7 cellular contexts compared by ENCODE assay signal in the genomic region with DNA sequence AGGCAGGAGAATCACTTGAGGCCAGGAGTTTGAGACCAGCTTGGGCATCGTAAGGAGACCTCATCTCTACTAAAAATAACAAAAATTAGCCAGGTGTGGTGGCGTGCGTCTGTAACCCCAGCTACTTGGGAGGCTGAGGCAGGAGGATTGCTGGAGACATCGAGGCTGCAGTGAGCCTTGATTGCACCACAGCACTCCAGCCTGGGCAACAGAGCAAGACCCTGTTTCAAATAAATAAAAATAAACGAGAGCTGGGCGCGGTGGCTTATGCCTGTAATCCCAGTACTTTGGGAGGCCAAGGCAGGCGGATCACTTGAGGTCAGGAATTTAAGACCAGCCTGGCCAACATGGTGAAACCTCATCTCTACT. TPM values are rescaled to one million over a fixed set of nuclear protein-coding genes. Genes with fewer than 3 reads are reported as not detected.
DNase-seq lines count a peak whose midpoint lies in the region; ATAC-seq and TF ChIP-seq lines count a peak whose summit lies in the region.
"Not testable (repeated sequence)": the region's sequence is repeated elsewhere in the genome, so short reads cannot be mapped to it uniquely, and the experiment has no call there.

No MANE protein-coding gene starts in this region.

- intact Hi-C loops in activated T-helper 1 cell treated with anti-CD3 and anti-CD28 coated beads, Interleukin-12 subunit alpha, Interleukin-12 subunit beta, Interleukin-2, Interleukin-4 antibody, amounts not matched to agents 30 ng/mL and 10 ng/mL and 1 ng/mL, durations not matched to agents 14 hours and 24 hours and 36 hours (cut with micrococcal nuclease); heart left ventricle (cut with DNase I); natural killer cell (cut with micrococcal nuclease): not testable (repeated sequence)

- H3K36me3 Mint-ChIP-seq in activated T-helper 1 cell treated with anti-CD3 and anti-CD28 coated beads, Interleukin-12 subunit alpha, Interleukin-12 subunit beta, Interleukin-2, Interleukin-4 antibody, amounts not matched to agents 30 ng/mL and 10 ng/mL and 1 ng/mL, durations not matched to agents 14 hours and 24 hours and 36 hours (ENCODE audit: low read depth), result peaks cover 11% of the 10 kb centered on the region
- H3K36me3 Mint-ChIP-seq in chondrocyte (ENCODE audit: low read depth); natural killer cell: not testable (repeated sequence)

- 64 to 67% methylated on average over 8 of the region's 8 CpGs for WGBS in GM23248 (ENCODE audit: low coverage in 1 of 2, low lambda C conversion rate in 2 of 2, missing lambda C conversion rate in 2 of 2), 2 experiments
- WGBS in heart left ventricle, 4 donors, result 86 to 93% (median 89%) methylated on average over 8 of the region's 8 CpGs

- TF ChIP-seq POLR2A in Peyer's patch (IDR thresholded peaks at IDR 0.05); heart left ventricle (IDR thresholded peaks at IDR 0.05): not testable (repeated sequence)

- peaks cover 15% of the 10 kb centered on the region for H3F3A ChIP-seq in GM23248 (ENCODE audit: insufficient read depth)

- peaks cover 24% of the 10 kb centered on the region for H3K4me1 Mint-ChIP-seq in activated T-helper 1 cell treated with anti-CD3 and anti-CD28 coated beads, Interleukin-12 subunit alpha, Interleukin-12 subunit beta, Interleukin-2, Interleukin-4 antibody, amounts not matched to agents 30 ng/mL and 10 ng/mL and 1 ng/mL, durations not matched to agents 14 hours and 24 hours and 36 hours (ENCODE audit: low read depth)
- H3K4me1 Mint-ChIP-seq in chondrocyte (ENCODE audit: low read depth), result peaks cover 20% of the 10 kb centered on the region
- peaks cover 18 to 34% of the 10 kb centered on the region in 2 donors for H3K4me1 Mint-ChIP-seq in natural killer cell

- not testable (repeated sequence) for H3K9me3 ChIP-seq in GM23248 (ENCODE audit: low read depth); Peyer's patch; heart left ventricle

- TF ChIP-seq CTCF in Peyer's patch (IDR thresholded peaks at IDR 0.05); chondrocyte (IDR thresholded peaks at IDR 0.05); heart left ventricle (IDR thresholded peaks at IDR 0.05); natural killer cell (IDR thresholded peaks at IDR 0.05): not testable (repeated sequence)

- H3K4me1 ChIP-seq in GM23248 (ENCODE audit: insufficient read depth) (peaks cover 16% of the 10 kb centered on the region), Peyer's patch (peaks cover 0 to 39% (median 13%) of the 10 kb centered on the region in 4 donors), heart left ventricle (peaks cover 0 to 45% (median 19%) of the 10 kb centered on the region in 12 donors)

- in situ Hi-C loops in GM23248 (cut with MboI), result not testable (repeated sequence)

- not testable (repeated sequence) for H3K9me3 Mint-ChIP-seq in activated T-helper 1 cell treated with anti-CD3 and anti-CD28 coated beads, Interleukin-12 subunit alpha, Interleukin-12 subunit beta, Interleukin-2, Interleukin-4 antibody, amounts not matched to agents 30 ng/mL and 10 ng/mL and 1 ng/mL, durations not matched to agents 14 hours and 24 hours and 36 hours; chondrocyte (ENCODE audit: low read depth); natural killer cell

- H3K4me3 Mint-ChIP-seq in activated T-helper 1 cell treated with anti-CD3 and anti-CD28 coated beads, Interleukin-12 subunit alpha, Interleukin-12 subunit beta, Interleukin-2, Interleukin-4 antibody, amounts not matched to agents 30 ng/mL and 10 ng/mL and 1 ng/mL, durations not matched to agents 14 hours and 24 hours and 36 hours, result peak overlapping the region; percentile 78
- H3K4me3 Mint-ChIP-seq in chondrocyte (ENCODE audit: unreplicated experiment) (peak overlapping the region; percentile 72), natural killer cell (peak overlapping the region; percentile 87)

- peak overlapping the region; percentile 87 for H3K4me2 ChIP-seq in GM23248 (ENCODE audit: unreplicated experiment)

- H3K27me3 ChIP-seq in GM23248 (replicated peaks; ENCODE audit: insufficient read depth); Peyer's patch; heart left ventricle: not testable (repeated sequence)

- H2AFZ ChIP-seq in GM23248, result peak overlapping the region; percentile 90

- DNase-seq in GM23248; Peyer's patch; activated T-helper 1 cell treated with anti-CD3 and anti-CD28 coated beads, Interleukin-12 subunit alpha, Interleukin-12 subunit beta, Interleukin-2, Interleukin-4 antibody, amounts not matched to agents 30 ng/mL and 10 ng/mL and 1 ng/mL, durations not matched to agents 14 hours and 24 hours and 36 hours (ENCODE audit: low spot score); chondrocyte (ENCODE audit: low spot score); heart left ventricle; natural killer cell: not testable (repeated sequence)

- peak overlapping the region; percentile 78 for H3K4me3 ChIP-seq in GM23248
- peak overlapping the region in 2 of 4 donors; percentile 65 to 68 for H3K4me3 ChIP-seq in Peyer's patch
- H3K4me3 ChIP-seq in heart left ventricle, result peak overlapping the region in 10 of 12 donors; percentile 56 to 88 (median 77)
- H3K4me3 ChIP-seq in skin epidermis, result peak overlapping the region in 4 of 7 experiments; percentile 63 to 90 (median 80)

- H4K20me1 ChIP-seq in GM23248 (ENCODE audit: insufficient read depth), result not testable (repeated sequence)

- H3K9me2 ChIP-seq in GM23248 (ENCODE audit: insufficient read depth), result not testable (repeated sequence)

- H3K27ac ChIP-seq in GM23248, result not testable (repeated sequence)
- H3K27ac ChIP-seq in Peyer's patch (peak overlapping the region; percentile 55 to 79 (median 78)), heart left ventricle (peak overlapping the region in 11 of 12 donors; percentile 22 to 85 (median 79)), skin epidermis (peak overlapping the region in 15 of 21 experiments; percentile 8 to 97 (median 87))

- not testable (repeated sequence) for H3K79me2 ChIP-seq in GM23248 (ENCODE audit: insufficient read depth)

- peak overlapping the region; percentile 68; the same call in 1 of the 2 replicates for H3K9ac ChIP-seq in GM23248

- not testable (repeated sequence) for H3K27me3 Mint-ChIP-seq in activated T-helper 1 cell treated with anti-CD3 and anti-CD28 coated beads, Interleukin-12 subunit alpha, Interleukin-12 subunit beta, Interleukin-2, Interleukin-4 antibody, amounts not matched to agents 30 ng/mL and 10 ng/mL and 1 ng/mL, durations not matched to agents 14 hours and 24 hours and 36 hours (ENCODE audit: insufficient read depth); chondrocyte (ENCODE audit: low read depth); natural killer cell (ENCODE audit: low read depth in 2 of 2)

- not testable (repeated sequence) for H3K36me3 ChIP-seq in GM23248 (ENCODE audit: low read depth)
- H3K36me3 ChIP-seq in Peyer's patch (peaks cover 0 to 16% (median 0%) of the 10 kb centered on the region in 3 donors), heart left ventricle (peaks cover 0 to 38% (median 16%) of the 10 kb centered on the region in 9 donors)

- H3K27ac Mint-ChIP-seq in activated T-helper 1 cell treated with anti-CD3 and anti-CD28 coated beads, Interleukin-12 subunit alpha, Interleukin-12 subunit beta, Interleukin-2, Interleukin-4 antibody, amounts not matched to agents 30 ng/mL and 10 ng/mL and 1 ng/mL, durations not matched to agents 14 hours and 24 hours and 36 hours; chondrocyte (ENCODE audit: unreplicated experiment): not testable (repeated sequence)
- peak overlapping the region in 1 of 2 donors; percentile 81 for H3K27ac Mint-ChIP-seq in natural killer cell

- not testable (repeated sequence) for ATAC-seq in heart left ventricle, natural killer cell

RNA-seq across cellular contexts. Expression of a gene that starts 0.6 kb away (rescaled TPM):
- 5.1 and 9.0 TPM in 2 replicates for total RNA-seq in GM23248 (2014; rRNA removed; shearing (Covaris generic))
- polyA plus RNA-seq in GM23248 (2016; fragmentation: Nextera tagmentation; extraction: Ambion mirVana) (3.7 and 4.3 TPM in 2 replicates), heart left ventricle (1 to 10 TPM; 2.5 to 3.9 TPM)
- total RNA-seq in Peyer's patch (10 to 100 TPM in 3 of 4 donors, 1 to 10 TPM in 1; 9.5 to 16.4 (median 12.7) TPM), chondrocyte (2.1 to 8.9 TPM (median 8.1 TPM) in 3 replicates), heart left ventricle (10 to 100 TPM in 3 of 9 donors, 1 to 10 TPM in 6; 5.4 to 15.1 (median 7.4) TPM), natural killer cell (10 to 100 TPM; 14.3 to 20.0 (median 15.7) TPM)
- total RNA-seq in activated T-helper 1 cell treated with anti-CD3 and anti-CD28 coated beads, Interleukin-12 subunit alpha, Interleukin-12 subunit beta, Interleukin-2, Interleukin-4 antibody, amounts not matched to agents 30 ng/mL and 10 ng/mL and 1 ng/mL, durations not matched to agents 14 hours and 24 hours and 36 hours, result 5.9 and 6.9 TPM in 2 replicates

RNA-seq across cellular contexts. Expression of a gene that starts 6.0 kb away (rescaled TPM):
- 66.1 and 152 TPM in 2 replicates for total RNA-seq in GM23248 (2014; rRNA removed; shearing (Covaris generic))
- polyA plus RNA-seq in GM23248 (2016; fragmentation: Nextera tagmentation; extraction: Ambion mirVana), result 84.6 and 90.1 TPM in 2 replicates
- total RNA-seq in Peyer's patch, result 100 to 1,000 TPM in 3 of 4 donors, 10 to 100 TPM in 1; 77.6 to 212 (median 168) TPM
- total RNA-seq in activated T-helper 1 cell treated with anti-CD3 and anti-CD28 coated beads, Interleukin-12 subunit alpha, Interleukin-12 subunit beta, Interleukin-2, Interleukin-4 antibody, amounts not matched to agents 30 ng/mL and 10 ng/mL and 1 ng/mL, durations not matched to agents 14 hours and 24 hours and 36 hours, result 26.6 and 31.2 TPM in 2 replicates
- 35.4 to 49.4 TPM (median 39.2 TPM) in 3 replicates for total RNA-seq in chondrocyte
- 100 to 1,000 TPM in 3 of 9 donors, 10 to 100 TPM in 6; 68.3 to 372 (median 83.9) TPM for total RNA-seq in heart left ventricle
- 100 to 1,000 TPM; 106 to 151 TPM for polyA plus RNA-seq in heart left ventricle
- total RNA-seq in natural killer cell, result 10 to 100 TPM; 25.0 to 29.9 (median 29.5) TPM

RNA-seq across cellular contexts. Expression of a gene that starts 6.2 kb away (rescaled TPM):
- 8.5 and 11.6 TPM in 2 replicates for total RNA-seq in GM23248 (2014; rRNA removed; shearing (Covaris generic))
- polyA plus RNA-seq in GM23248 (2016; fragmentation: Nextera tagmentation; extraction: Ambion mirVana) (11.4 and 16.5 TPM in 2 replicates), heart left ventricle (10 to 100 TPM; 11.5 to 34.9 TPM)
- total RNA-seq in Peyer's patch (100 to 1,000 TPM in 1 of 4 donors, 10 to 100 TPM in 3; 25.6 to 157 (median 65.6) TPM), chondrocyte (19.8 to 22.4 TPM (median 20.5 TPM) in 3 replicates), heart left ventricle (10 to 100 TPM; 13.6 to 26.2 (median 21.9) TPM), natural killer cell (10 to 100 TPM; 86.9 to 94.9 (median 91.8) TPM)
- total RNA-seq in activated T-helper 1 cell treated with anti-CD3 and anti-CD28 coated beads, Interleukin-12 subunit alpha, Interleukin-12 subunit beta, Interleukin-2, Interleukin-4 antibody, amounts not matched to agents 30 ng/mL and 10 ng/mL and 1 ng/mL, durations not matched to agents 14 hours and 24 hours and 36 hours, result 10.7 and 14.4 TPM in 2 replicates

RNA-seq across cellular contexts. Expression of a gene that starts 15.1 kb away (rescaled TPM):
- total RNA-seq in GM23248 (2014; rRNA removed; shearing (Covaris generic)), result 39.7 and 67.8 TPM in 2 replicates
- 52.0 TPM in 2 replicates for polyA plus RNA-seq in GM23248 (2016; fragmentation: Nextera tagmentation; extraction: Ambion mirVana)
- total RNA-seq in Peyer's patch, result 10 to 100 TPM in 2 of 4 donors, 1 to 10 TPM in 2; 6.8 to 18.2 (median 10.1) TPM
- total RNA-seq in activated T-helper 1 cell treated with anti-CD3 and anti-CD28 coated beads, Interleukin-12 subunit alpha, Interleukin-12 subunit beta, Interleukin-2, Interleukin-4 antibody, amounts not matched to agents 30 ng/mL and 10 ng/mL and 1 ng/mL, durations not matched to agents 14 hours and 24 hours and 36 hours, result 2.0 TPM in 2 replicates
- 67.6 to 74.7 TPM (median 72.3 TPM) in 3 replicates for total RNA-seq in chondrocyte
- total RNA-seq in heart left ventricle, result 10 to 100 TPM in 6 of 9 donors, 1 to 10 TPM in 3; 4.5 to 24.8 (median 12.5) TPM
- 10 to 100 TPM in 1 of 2 donors, 1 to 10 TPM in 1; 8.0 to 10.5 TPM for polyA plus RNA-seq in heart left ventricle
- 10 to 100 TPM; 13.3 to 21.1 (median 16.1) TPM for total RNA-seq in natural killer cell

RNA-seq across cellular contexts. Expression of a gene that starts 34.4 kb away (rescaled TPM):
- total RNA-seq in GM23248 (2014; rRNA removed; shearing (Covaris generic)), result 0.32 TPM in 1 of 2 replicates, not detected in the other
- polyA plus RNA-seq in GM23248 (2016; fragmentation: Nextera tagmentation; extraction: Ambion mirVana), result 1.3 and 1.4 TPM in 2 replicates
- total RNA-seq in Peyer's patch, result 1 to 10 TPM in 2 of 4 donors, under 1 TPM in 1, not detected in 1; 0.76 to 3.2 (median 1.9) TPM
- 3.2 and 3.9 TPM in 2 replicates for total RNA-seq in activated T-helper 1 cell treated with anti-CD3 and anti-CD28 coated beads, Interleukin-12 subunit alpha, Interleukin-12 subunit beta, Interleukin-2, Interleukin-4 antibody, amounts not matched to agents 30 ng/mL and 10 ng/mL and 1 ng/mL, durations not matched to agents 14 hours and 24 hours and 36 hours
- 1.1 to 1.5 TPM (median 1.4 TPM) in 3 replicates for total RNA-seq in chondrocyte
- total RNA-seq in heart left ventricle, result 1 to 10 TPM in 7 of 9 donors, under 1 TPM in 2; 0.67 to 1.9 (median 1.5) TPM
- 1 to 10 TPM; 1.9 to 2.1 TPM for polyA plus RNA-seq in heart left ventricle
- total RNA-seq in natural killer cell, result 1 to 10 TPM; 2.1 to 2.9 (median 2.8) TPM
